1 cellular context compared by ENCODE assay signal in genomic region chr3:14561051-14561634, GRCh38.
TF ChIP-seq lines count a peak whose summit lies in the region.

No MANE protein-coding gene starts in this region.

TF ChIP-seq in SK-N-SH treated with all-trans-retinoic acid at 6 μM for 48 hours, 23 proteins besides CTCF, POLR2A, EP300 and RAD21 (continued from another document):
- TF ChIP-seq, protein P1, sequence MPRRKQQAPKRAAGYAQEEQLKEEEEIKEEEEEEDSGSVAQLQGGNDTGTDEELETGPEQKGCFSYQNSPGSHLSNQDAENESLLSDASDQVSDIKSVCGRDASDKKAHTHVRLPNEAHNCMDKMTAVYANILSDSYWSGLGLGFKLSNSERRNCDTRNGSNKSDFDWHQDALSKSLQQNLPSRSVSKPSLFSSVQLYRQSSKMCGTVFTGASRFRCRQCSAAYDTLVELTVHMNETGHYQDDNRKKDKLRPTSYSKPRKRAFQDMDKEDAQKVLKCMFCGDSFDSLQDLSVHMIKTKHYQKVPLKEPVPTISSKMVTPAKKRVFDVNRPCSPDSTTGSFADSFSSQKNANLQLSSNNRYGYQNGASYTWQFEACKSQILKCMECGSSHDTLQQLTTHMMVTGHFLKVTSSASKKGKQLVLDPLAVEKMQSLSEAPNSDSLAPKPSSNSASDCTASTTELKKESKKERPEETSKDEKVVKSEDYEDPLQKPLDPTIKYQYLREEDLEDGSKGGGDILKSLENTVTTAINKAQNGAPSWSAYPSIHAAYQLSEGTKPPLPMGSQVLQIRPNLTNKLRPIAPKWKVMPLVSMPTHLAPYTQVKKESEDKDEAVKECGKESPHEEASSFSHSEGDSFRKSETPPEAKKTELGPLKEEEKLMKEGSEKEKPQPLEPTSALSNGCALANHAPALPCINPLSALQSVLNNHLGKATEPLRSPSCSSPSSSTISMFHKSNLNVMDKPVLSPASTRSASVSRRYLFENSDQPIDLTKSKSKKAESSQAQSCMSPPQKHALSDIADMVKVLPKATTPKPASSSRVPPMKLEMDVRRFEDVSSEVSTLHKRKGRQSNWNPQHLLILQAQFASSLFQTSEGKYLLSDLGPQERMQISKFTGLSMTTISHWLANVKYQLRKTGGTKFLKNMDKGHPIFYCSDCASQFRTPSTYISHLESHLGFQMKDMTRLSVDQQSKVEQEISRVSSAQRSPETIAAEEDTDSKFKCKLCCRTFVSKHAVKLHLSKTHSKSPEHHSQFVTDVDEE (CRISPR knock-in tag; IDR thresholded peaks at IDR 0.05), result no peak
- TF ChIP-seq ESRRG (CRISPR knock-in tag; IDR thresholded peaks at IDR 0.05) (no peak), ZFP3 (CRISPR knock-in tag; IDR thresholded peaks at IDR 0.05) (no peak), ZFP30 (CRISPR knock-in tag; IDR thresholded peaks at IDR 0.05) (no peak), ARNTL (CRISPR knock-in tag; IDR thresholded peaks at IDR 0.05; ENCODE audit: borderline replicate concordance, low read depth) (no peak), ZNF70 (CRISPR knock-in tag; IDR thresholded peaks at IDR 0.05) (no peak)
- TF ChIP-seq, protein P2, sequence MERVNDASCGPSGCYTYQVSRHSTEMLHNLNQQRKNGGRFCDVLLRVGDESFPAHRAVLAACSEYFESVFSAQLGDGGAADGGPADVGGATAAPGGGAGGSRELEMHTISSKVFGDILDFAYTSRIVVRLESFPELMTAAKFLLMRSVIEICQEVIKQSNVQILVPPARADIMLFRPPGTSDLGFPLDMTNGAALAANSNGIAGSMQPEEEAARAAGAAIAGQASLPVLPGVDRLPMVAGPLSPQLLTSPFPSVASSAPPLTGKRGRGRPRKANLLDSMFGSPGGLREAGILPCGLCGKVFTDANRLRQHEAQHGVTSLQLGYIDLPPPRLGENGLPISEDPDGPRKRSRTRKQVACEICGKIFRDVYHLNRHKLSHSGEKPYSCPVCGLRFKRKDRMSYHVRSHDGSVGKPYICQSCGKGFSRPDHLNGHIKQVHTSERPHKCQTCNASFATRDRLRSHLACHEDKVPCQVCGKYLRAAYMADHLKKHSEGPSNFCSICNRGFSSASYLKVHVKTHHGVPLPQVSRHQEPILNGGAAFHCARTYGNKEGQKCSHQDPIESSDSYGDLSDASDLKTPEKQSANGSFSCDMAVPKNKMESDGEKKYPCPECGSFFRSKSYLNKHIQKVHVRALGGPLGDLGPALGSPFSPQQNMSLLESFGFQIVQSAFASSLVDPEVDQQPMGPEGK (CRISPR knock-in tag; IDR thresholded peaks at IDR 0.05; ENCODE audit: borderline replicate concordance), result no peak
- TF ChIP-seq, protein P3, sequence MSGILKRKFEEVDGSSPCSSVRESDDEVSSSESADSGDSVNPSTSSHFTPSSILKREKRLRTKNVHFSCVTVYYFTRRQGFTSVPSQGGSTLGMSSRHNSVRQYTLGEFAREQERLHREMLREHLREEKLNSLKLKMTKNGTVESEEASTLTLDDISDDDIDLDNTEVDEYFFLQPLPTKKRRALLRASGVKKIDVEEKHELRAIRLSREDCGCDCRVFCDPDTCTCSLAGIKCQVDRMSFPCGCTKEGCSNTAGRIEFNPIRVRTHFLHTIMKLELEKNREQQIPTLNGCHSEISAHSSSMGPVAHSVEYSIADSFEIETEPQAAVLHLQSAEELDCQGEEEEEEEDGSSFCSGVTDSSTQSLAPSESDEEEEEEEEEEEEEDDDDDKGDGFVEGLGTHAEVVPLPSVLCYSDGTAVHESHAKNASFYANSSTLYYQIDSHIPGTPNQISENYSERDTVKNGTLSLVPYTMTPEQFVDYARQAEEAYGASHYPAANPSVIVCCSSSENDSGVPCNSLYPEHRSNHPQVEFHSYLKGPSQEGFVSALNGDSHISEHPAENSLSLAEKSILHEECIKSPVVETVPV (CRISPR knock-in tag; IDR thresholded peaks at IDR 0.05), result no peak
